In the genomic region with DNA sequence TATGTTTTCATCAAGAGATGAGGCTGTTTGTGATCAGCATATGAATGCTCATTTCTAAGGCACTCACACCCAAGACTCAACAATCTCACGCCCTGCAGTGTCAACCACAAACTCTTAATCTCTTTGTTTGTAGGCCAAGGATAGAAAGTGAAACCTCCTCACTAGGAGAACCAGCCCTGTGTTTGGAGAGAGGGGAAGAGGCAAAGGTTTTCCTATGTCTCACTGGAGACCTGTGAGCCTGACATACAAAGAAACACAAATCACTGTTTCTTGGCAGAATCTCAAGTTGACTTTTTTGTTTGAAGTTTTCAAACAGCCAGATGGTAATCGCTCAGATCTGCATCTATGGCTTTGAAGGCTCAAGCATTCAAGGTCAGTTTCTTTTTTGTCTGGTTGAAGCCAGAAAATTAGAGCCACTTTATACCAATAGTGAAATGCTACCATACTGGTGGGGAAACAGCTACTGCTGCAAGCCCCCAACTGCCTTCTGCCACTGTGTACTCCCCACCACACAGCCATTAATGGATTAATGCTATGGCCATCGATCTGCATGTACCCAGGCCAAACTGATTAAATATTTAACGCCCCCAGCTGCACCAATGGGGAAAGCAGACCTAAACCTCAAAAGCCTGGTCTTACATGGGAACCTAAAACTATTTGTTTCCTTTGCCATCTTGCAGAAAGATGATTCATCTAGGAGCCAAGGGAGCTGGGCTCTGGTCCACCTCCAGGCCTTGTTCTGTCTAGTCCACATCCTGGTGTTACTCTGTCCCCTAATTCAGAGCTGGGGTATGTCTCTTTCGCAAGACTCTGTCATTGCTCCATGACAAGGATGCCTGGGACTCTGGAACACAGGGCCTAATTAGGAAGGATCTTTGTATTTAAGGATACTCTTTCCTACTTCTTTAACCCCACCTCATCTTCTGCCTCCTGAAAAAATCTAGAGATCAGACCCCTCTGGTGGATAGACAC, we compare ENCODE assay signal across 8 cellular contexts. TPM values are rescaled to one million over a fixed set of nuclear protein-coding genes. Genes with fewer than 3 reads are reported as not detected.
DNase-seq lines count a peak whose midpoint lies in the region; ATAC-seq, FAIRE-seq and TF ChIP-seq lines count a peak whose summit lies in the region.

No MANE protein-coding gene starts in this region.

- intact Hi-C loops in Caco-2 (cut with micrococcal nuclease; ENCODE audit: unreplicated experiment) (no loop called here), breast epithelium (cut with DNase I; ENCODE audit: low total_unique reads) (no loop called here), ascending aorta (cut with DNase I) (no loop called here)

- H3K4me2 ChIP-seq in trophoblast cell (ENCODE audit: low read length) = no peak overlapping the region

- peaks cover 26% of the 10 kb centered on the region for H3K79me1 ChIP-seq in trophoblast cell (ENCODE audit: low read length)

- H3K18ac ChIP-seq in trophoblast cell (ENCODE audit: low read length) = peak overlapping the region; percentile 66

- H3K4me3 ChIP-seq in Caco-2 (ENCODE audit: low read depth, low read length) = no peak overlapping the region
- no peak overlapping the region for H3K4me3 ChIP-seq in breast epithelium
- H3K4me3 ChIP-seq in trophoblast cell (ENCODE audit: low read depth, low read length) = no peak overlapping the region
- H3K4me3 ChIP-seq in ascending aorta = no peak overlapping the region

- H2AK5ac ChIP-seq in trophoblast cell (ENCODE audit: low read length) = no peak overlapping the region

- TF ChIP-seq CTCF in Caco-2 (IDR thresholded peaks at IDR 0.05; ENCODE audit: insufficient read depth in 1 of 2, low read depth in 1 of 2, low read length in 1 of 2, severe bottlenecking in 1 of 2, unreplicated experiment in 1 of 2) (no peak), breast epithelium (IDR thresholded peaks at IDR 0.05) (no peak), ascending aorta (IDR thresholded peaks at IDR 0.05) (no peak)

- no peaks in the 10 kb centered on the region for H3K27me3 Mint-ChIP-seq in Caco-2 (ENCODE audit: insufficient read depth, unreplicated experiment)

- H2BK12ac ChIP-seq in trophoblast cell (ENCODE audit: low read length) = peak overlapping the region; percentile 56

- H3K4me1 Mint-ChIP-seq in Caco-2 (ENCODE audit: low read depth, unreplicated experiment) = no peaks in the 10 kb centered on the region

- H3K27me3 ChIP-seq in Caco-2 (replicated peaks; ENCODE audit: control insufficient read depth, insufficient read depth, low read length) = no peaks in the 10 kb centered on the region
- no peaks in the 10 kb centered on the region for H3K27me3 ChIP-seq in breast epithelium
- H3K27me3 ChIP-seq in trophoblast cell (ENCODE audit: insufficient read depth, low read length) = no peaks in the 10 kb centered on the region
- no peaks in the 10 kb centered on the region for H3K27me3 ChIP-seq in ascending aorta

- H2BK120ac ChIP-seq in trophoblast cell (ENCODE audit: insufficient read depth, low read length, poor library complexity) = peak overlapping the region; percentile 68

- peaks cover 78% of the 10 kb centered on the region for H3K36me3 Mint-ChIP-seq in Caco-2 (ENCODE audit: insufficient read depth, unreplicated experiment)

- no CpG with 5 or more reads among the region's 5 CpGs for WGBS in trophoblast cell (ENCODE audit: extremely low coverage, insufficient coverage, insufficient read length)

- no peak overlapping the region for H3K9ac ChIP-seq in trophoblast cell (ENCODE audit: low read length)

- H3K23ac ChIP-seq in trophoblast cell (ENCODE audit: low read length) = no peak overlapping the region

- ATAC-seq in GM21447 (IDR thresholded peaks at IDR 0.05; ENCODE audit: unreplicated experiment) = peak; percentile 88

- H3K79me2 ChIP-seq in trophoblast cell (ENCODE audit: control insufficient read depth, insufficient read depth, low read length, poor library complexity) = peaks cover 1% of the 10 kb centered on the region

- peaks cover 4% of the 10 kb centered on the region for H3K36me3 ChIP-seq in Caco-2 (ENCODE audit: control insufficient read depth, insufficient read depth, low read length)
- H3K36me3 ChIP-seq in breast epithelium = no peaks in the 10 kb centered on the region
- H3K36me3 ChIP-seq in trophoblast cell (ENCODE audit: control insufficient read depth in 1 of 2, insufficient read depth in 2 of 2, low read length in 2 of 2) = peaks cover 8 to 12% of the 10 kb centered on the region in 2 experiments
- H3K36me3 ChIP-seq in ascending aorta = no peaks in the 10 kb centered on the region

- TSS peak; percentile 18 for BruUV-seq in Caco-2 (replicated peaks; lab: Mats Ljungman, UMichigan)

- no peak for DNase-seq in Caco-2
- DNase-seq in NAMALWA (ENCODE audit: low spot score) = peak; percentile 43
- DNase-seq in breast epithelium (ENCODE audit: low spot score in 2 of 2) = peak in 1 of 2 donors; percentile 43
- no peak for DNase-seq in trophoblast cell
- DNase-seq in ascending aorta (ENCODE audit: low spot score in 2 of 2) = no peak
- no peak for DNase-seq in frontal cortex (ENCODE audit: low spot score in 2 of 2)
- no peak for DNase-seq in T1000 (lab: John Stamatoyannopoulos, UW)

- H3K4me3 Mint-ChIP-seq in Caco-2 (ENCODE audit: unreplicated experiment) = no peak overlapping the region

- peak overlapping the region; percentile 84 for H4K91ac ChIP-seq in trophoblast cell (ENCODE audit: low read depth, low read length)

- H3K9me3 ChIP-seq in Caco-2 (no peaks in the 10 kb centered on the region), breast epithelium (no peaks in the 10 kb centered on the region), trophoblast cell (ENCODE audit: insufficient read depth, low read depth, low read length) (peaks cover 2% of the 10 kb centered on the region), ascending aorta (no peaks in the 10 kb centered on the region)

- H3K9me3 Mint-ChIP-seq in Caco-2 (ENCODE audit: unreplicated experiment) = no peaks in the 10 kb centered on the region

- H3K27ac ChIP-seq in breast epithelium (peak overlapping the region; percentile 4 to 9), trophoblast cell (ENCODE audit: low read depth, low read length) (peak overlapping the region; percentile 88), ascending aorta (no peak overlapping the region)

- peak overlapping the region; percentile 66 for H4K8ac ChIP-seq in trophoblast cell (ENCODE audit: low read depth, low read length)

- H3K4me1 ChIP-seq in Caco-2 (peaks cover 4% of the 10 kb centered on the region; the same call in 1 of the 2 replicates), breast epithelium (peaks cover 0 to 6% of the 10 kb centered on the region in 2 donors), trophoblast cell (ENCODE audit: control insufficient read depth in 1 of 2, insufficient read depth in 2 of 2, low read length in 2 of 2) (peaks cover 3 to 17% of the 10 kb centered on the region in 2 experiments), ascending aorta (no peaks in the 10 kb centered on the region)

- POLR2A ChIA-PET in Caco-2 (lab: Charles Lee) = no interaction called here

- no peak for FAIRE-seq in frontal cortex (lab: Jason Lieb, UNC)

- no peak for TF ChIP-seq POLR2A in breast epithelium (IDR thresholded peaks at IDR 0.05)

- CTCF ChIA-PET in Caco-2 (lab: Charles Lee) = no interaction called here

- no peak overlapping the region for H4K12ac ChIP-seq in trophoblast cell (ENCODE audit: low read depth, low read length)

- H2AFZ ChIP-seq in trophoblast cell (ENCODE audit: insufficient read depth, low read length, poor library complexity) = no peak overlapping the region

- peak overlapping the region; percentile 86 for H2BK5ac ChIP-seq in trophoblast cell (ENCODE audit: low read depth, low read length, poor library complexity)

- H3K27ac Mint-ChIP-seq in Caco-2 (ENCODE audit: unreplicated experiment) = no peak overlapping the region

- no peak overlapping the region for H3K4ac ChIP-seq in trophoblast cell (ENCODE audit: low read depth, low read length)

- H3K14ac ChIP-seq in trophoblast cell (ENCODE audit: low read length) = peak overlapping the region; percentile 35

RNA-seq across cellular contexts. Expression of a gene that starts 16.3 kb away (rescaled TPM):
- total RNA-seq in Caco-2 (2022) (90.2 and 98.9 TPM in 2 replicates), breast epithelium (10 to 100 TPM in 2 of 3 donors, under 1 TPM in 1; 0.64 to 51.8 (median 25.2) TPM), ascending aorta (not detected), frontal cortex (0.82 TPM)
- polyA plus RNA-seq in trophoblast cell (2013) = 34.7 and 36.3 TPM in 2 replicates

RNA-seq across cellular contexts. Expression of a gene that starts 28.4 kb away (rescaled TPM):
- 0.16 and 0.20 TPM in 2 replicates for total RNA-seq in Caco-2 (2022)
- total RNA-seq in breast epithelium = under 1 TPM in 2 of 3 donors, not detected in 1; 0.59 to 0.98 TPM
- 0.28 and 0.30 TPM in 2 replicates for polyA plus RNA-seq in trophoblast cell (2013)
- not detected for total RNA-seq in ascending aorta
- total RNA-seq in frontal cortex = not detected

Comparison
In these comparisons a context has a peak if more than half of its experiments do, and no peak if none do; other contexts are left out.
1. H3K27ac ChIP-seq: peak in breast epithelium (2 of 2) and trophoblast cell (single experiment); none in ascending aorta (0 of 2).